In the genomic region with DNA sequence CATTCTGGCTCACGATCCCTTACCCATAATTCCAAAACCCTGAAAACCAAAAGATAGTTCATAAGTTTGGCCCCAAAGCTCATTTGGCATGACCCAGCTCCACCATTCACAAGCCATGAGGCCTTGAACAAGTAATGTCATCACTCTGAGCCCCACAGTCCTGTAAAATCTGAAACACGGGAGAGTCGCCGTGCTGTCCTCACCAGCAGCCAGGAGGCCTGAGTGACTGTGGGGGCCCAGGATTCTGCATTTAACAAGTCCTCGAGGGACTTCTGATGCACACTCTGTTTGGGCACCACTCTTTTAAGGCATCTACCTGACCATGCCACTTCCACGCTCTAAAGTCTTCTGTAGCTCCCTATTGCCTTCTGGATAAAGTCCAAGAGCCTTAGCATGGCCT, we compare ENCODE assay signal across 2 cellular contexts.
TF ChIP-seq lines count a peak whose summit lies in the region.

No MANE protein-coding gene starts in this region.

TF ChIP-seq in IMR-90, 13 proteins besides CTCF, POLR2A, EP300 and RAD21:
- TF ChIP-seq, protein P1, sequence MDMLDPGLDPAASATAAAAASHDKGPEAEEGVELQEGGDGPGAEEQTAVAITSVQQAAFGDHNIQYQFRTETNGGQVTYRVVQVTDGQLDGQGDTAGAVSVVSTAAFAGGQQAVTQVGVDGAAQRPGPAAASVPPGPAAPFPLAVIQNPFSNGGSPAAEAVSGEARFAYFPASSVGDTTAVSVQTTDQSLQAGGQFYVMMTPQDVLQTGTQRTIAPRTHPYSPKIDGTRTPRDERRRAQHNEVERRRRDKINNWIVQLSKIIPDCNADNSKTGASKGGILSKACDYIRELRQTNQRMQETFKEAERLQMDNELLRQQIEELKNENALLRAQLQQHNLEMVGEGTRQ (IDR thresholded peaks at IDR 0.05; ENCODE audit: low read depth, low read length) = no peak
- TF ChIP-seq BHLHE40 (IDR thresholded peaks at IDR 0.05; ENCODE audit: low read depth, low read length) (no peak), MAFK (IDR thresholded peaks at IDR 0.05; ENCODE audit: low read depth, low read length) (no peak), CHD1 (IDR thresholded peaks at IDR 0.05; ENCODE audit: low read depth, low read length) (no peak)

TF ChIP-seq in K562, 482 proteins besides CTCF, POLR2A, EP300 and RAD21:
- TF ChIP-seq RAD51 (IDR thresholded peaks at IDR 0.05; ENCODE audit: borderline replicate concordance, low read depth) (no peak), SNRNP70 (optimal IDR thresholded peaks at IDR 0.05; ENCODE audit: low read depth, low read length) (no peak), ZNF121 (CRISPR knock-in tag; conservative IDR thresholded peaks at IDR 0.05) (no peak), NFIC (IDR thresholded peaks at IDR 0.05) (0 out of 2 replicates have a peak, but pooled peaks have one; percentile 15), ZFP36 (IDR thresholded peaks at IDR 0.05; ENCODE audit: low read depth, low read length, partially characterized antibody) (peak; percentile 37), TCFL5 (CRISPR knock-in tag; conservative IDR thresholded peaks at IDR 0.05) (no peak), ELF1 (tag; IDR thresholded peaks at IDR 0.05) (no peak), ZNF217 (CRISPR knock-in tag; IDR thresholded peaks at IDR 0.05) (no peak)
- TF ChIP-seq, protein P2, sequence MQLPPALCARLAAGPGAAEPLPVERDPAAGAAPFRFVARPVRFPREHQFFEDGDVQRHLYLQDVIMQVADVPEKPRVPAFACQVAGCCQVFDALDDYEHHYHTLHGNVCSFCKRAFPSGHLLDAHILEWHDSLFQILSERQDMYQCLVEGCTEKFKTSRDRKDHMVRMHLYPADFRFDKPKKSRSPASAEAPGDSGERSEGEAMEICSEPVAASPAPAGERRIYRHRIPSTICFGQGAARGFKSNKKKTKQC (CRISPR knock-in tag; IDR thresholded peaks at IDR 0.05) = no peak
TF ChIP-seq in K562: peak in this region for 2.
